ENCODE assay signal across 23 cellular contexts in genomic region chr1:26856604-26857469, GRCh38. TPM values are rescaled to one million over a fixed set of nuclear protein-coding genes. Genes with fewer than 3 reads are reported as not detected.
DNase-seq lines count a peak whose midpoint lies in the region; ATAC-seq, FAIRE-seq and TF ChIP-seq lines count a peak whose summit lies in the region.
"Had no signal": no experiment of that assay in that cellular context is flagged by ENCODE, and none has a peak within 500 bp of the region (broad histone marks: within the 10 kb centered on the region; RNA-seq: fewer than 3 reads in every experiment).

No MANE protein-coding gene starts in this region.

- no peak overlapping the region for H2BK5ac ChIP-seq in H1 (ENCODE audit: low read depth, low read length)

- CTCF ChIA-PET in H1 (lab: Charles Lee; ENCODE audit: partially characterized antibody), result interaction anchor here (0.5 to 22.8 kb wide), 11 partner anchors 23 to 1118 kb away, joined by 3 to 547 read pairs (median 7); partner anchors contain the start of gene GPN2

- H3K9ac ChIP-seq in H1 (replicated peaks in 1 of 4; ENCODE audit: extremely low read depth in 1 of 4, low read depth in 3 of 4, low read length in 3 of 4), result no peak overlapping the region; a peak in 1 of 7 replicates

- no peak for TF ChIP-seq RAD21 in H1 (IDR thresholded peaks at IDR 0.05 in 1 of 2, conservative IDR thresholded peaks at IDR 0.05 in 1 of 2; ENCODE audit: low read depth in 2 of 2, low read length in 2 of 2)

- no peak for TF ChIP-seq EP300 in H1 (IDR thresholded peaks at IDR 0.05; ENCODE audit: borderline replicate concordance in 1 of 2, low read depth in 2 of 2, low read length in 2 of 2)

- TF ChIP-seq CTCF in H1 (IDR thresholded peaks at IDR 0.05; ENCODE audit: control extremely low read depth in 1 of 3, insufficient read depth in 1 of 3, low read depth in 1 of 3, low read length in 3 of 3), result peak in 1 of 3 experiments; percentile 0; a peak in 1 of 4 replicates

- no peak overlapping the region for H3K23ac ChIP-seq in H1 (ENCODE audit: insufficient read length)

- no peaks in the 10 kb centered on the region for H3K79me2 ChIP-seq in H1 (ENCODE audit: control insufficient read depth in 1 of 2, insufficient read depth in 2 of 2, low read length in 2 of 2)

- H2BK15ac ChIP-seq in H1 (ENCODE audit: low read length), result no peak overlapping the region

- 90% methylated on average over 21 of the region's 21 CpGs; no CpG with 5 or more reads in 1 of the 2 experiments for WGBS in H1 (ENCODE audit: extremely low coverage in 1 of 2, insufficient coverage in 1 of 2, insufficient read length in 1 of 2, insufficient replicate concordance in 2 of 2, low coverage in 1 of 2, low lambda C conversion rate in 2 of 2, missing lambda C conversion rate in 1 of 2), 2 experiments

- H3K4me1 ChIP-seq in H1 (replicated peaks in 1 of 4; ENCODE audit: control insufficient read depth in 3 of 4, insufficient read depth in 4 of 4, low read length in 3 of 4), result peaks cover 0 to 10% (median 6%) of the 10 kb centered on the region in 4 experiments; a peak in 6 of 7 replicates
- H3K4me1 ChIP-seq: right atrium auricular region, upper lobe of right lung had no signal

- peaks cover 73% of the 10 kb centered on the region for H3K36me3 Mint-ChIP-seq in stimulated activated effector memory CD8-positive, alpha-beta T cell treated with anti-CD3 and anti-CD28 coated beads, Interleukin-12 subunit alpha, Interleukin-12 subunit beta, amount 100 ng/mL, for 72 hours
- H3K36me3 Mint-ChIP-seq: natural killer cell had no signal

- no peaks in the 10 kb centered on the region for H3K79me1 ChIP-seq in H1 (ENCODE audit: low read depth, low read length)

- no peak overlapping the region for H2BK120ac ChIP-seq in H1 (replicated peaks; ENCODE audit: low read depth, low read length)

- peaks cover 26% of the 10 kb centered on the region for H3K4me1 Mint-ChIP-seq in stimulated activated effector memory CD8-positive, alpha-beta T cell treated with anti-CD3 and anti-CD28 coated beads, Interleukin-12 subunit alpha, Interleukin-12 subunit beta, amount 100 ng/mL, for 72 hours
- H3K4me1 Mint-ChIP-seq: CD14-positive monocyte had no signal

- H3K4me3 Mint-ChIP-seq in stimulated activated effector memory CD8-positive, alpha-beta T cell treated with anti-CD3 and anti-CD28 coated beads, Interleukin-12 subunit alpha, Interleukin-12 subunit beta, amount 100 ng/mL, for 72 hours, result no peak overlapping the region
- H3K4me3 Mint-ChIP-seq: CD14-positive monocyte, HFFc6, natural killer cell had no signal

- no peak overlapping the region for H2AFZ ChIP-seq in H1 (ENCODE audit: low read length)

- no peaks in the 10 kb centered on the region for H3K23me2 ChIP-seq in H1 (ENCODE audit: low read depth, low read length)

- H3K18ac ChIP-seq in H1 (ENCODE audit: extremely low read depth, low read length), result no peak overlapping the region

- no peak for ATAC-seq in stimulated activated effector memory CD8-positive, alpha-beta T cell treated with anti-CD3 and anti-CD28 coated beads, Interleukin-12 subunit alpha, Interleukin-12 subunit beta, amount 100 ng/mL, for 72 hours
- ATAC-seq: PC-3, upper lobe of right lung had no signal

- peak; percentile 44 for DNase-seq in NCI-H82 (lab: John Stamatoyannopoulos, UW)
- no peak for DNase-seq in NCI-H82 treated with DMSO at 0.1 percent for 48 hours (lab: John Stamatoyannopoulos, UW; ENCODE audit: unreplicated experiment)
- no peak for DNase-seq in H1 (ENCODE audit: low read depth in 1 of 2, low spot score in 2 of 2)
- DNase-seq in stimulated activated effector memory CD8-positive, alpha-beta T cell treated with anti-CD3 and anti-CD28 coated beads, Interleukin-12 subunit alpha, Interleukin-12 subunit beta, amount 100 ng/mL, for 72 hours (ENCODE audit: low spot score in 2 of 2), result no peak
- no peak for DNase-seq in DMS79 (lab: John Stamatoyannopoulos, UW)
- no peak for DNase-seq in NCI-H526 treated with DMSO at 0.1 percent for 48 hours (lab: John Stamatoyannopoulos, UW)
- DNase-seq: activated naive CD4-positive, alpha-beta T cell treated with Interleukin-2 at 50 U/mL for 16 hours; foreskin melanocyte; HFFc6; Karpas-422; natural killer cell; NCI-H1417; NCI-H510A treated with DMSO at 0.1 percent for 48 hours; PC-3; stimulated activated CD8-positive, alpha-beta memory T cell treated with anti-CD3 and anti-CD28 coated beads, Interleukin-4, amount 100 ng/mL, for 48 hours; SW 1271; upper lobe of right lung had no signal

- no peaks in the 10 kb centered on the region; a peak in 1 of 7 replicates for H3K27me3 ChIP-seq in H1 (replicated peaks in 1 of 4; ENCODE audit: control insufficient read depth in 3 of 4, extremely low read depth in 1 of 4, insufficient read depth in 3 of 4, low read length in 3 of 4)
- H3K27me3 ChIP-seq: right atrium auricular region, upper lobe of right lung had no signal

- H3K36me3 ChIP-seq in H1 (ENCODE audit: control insufficient read depth in 2 of 4, insufficient read depth in 4 of 4, low read length in 3 of 4), result peaks cover 0 to 7% (median 2%) of the 10 kb centered on the region in 4 experiments; a peak in 5 of 8 replicates

- TF ChIP-seq POLR2A in H1 (IDR thresholded peaks at IDR 0.05; ENCODE audit: control extremely low read depth in 1 of 2, low read depth in 2 of 2, low read length in 2 of 2), result no peak

- no peak overlapping the region for H3K4me2 ChIP-seq in H1 (ENCODE audit: insufficient read depth in 1 of 2, low read depth in 2 of 2, low read length in 2 of 2)

- peaks cover 0 to 5% of the 10 kb centered on the region in 2 experiments for H4K20me1 ChIP-seq in H1 (replicated peaks in 1 of 2; ENCODE audit: control insufficient read depth in 1 of 2, insufficient read depth in 2 of 2, low read length in 2 of 2)

- H4K91ac ChIP-seq in H1 (replicated peaks; ENCODE audit: insufficient read length, low read length), result no peak overlapping the region

- H3K4ac ChIP-seq in H1 (replicated peaks; ENCODE audit: insufficient read length, low read depth, low read length), result no peak overlapping the region

- H3K4me3 ChIP-seq in H1 (ENCODE audit: extremely low read depth in 1 of 4, insufficient read depth in 2 of 4, low read depth in 3 of 4, low read length in 4 of 4), result no peak overlapping the region
- H3K4me3 ChIP-seq: lung, right atrium auricular region, upper lobe of right lung had no signal

- H3K9me3 Mint-ChIP-seq in stimulated activated effector memory CD8-positive, alpha-beta T cell treated with anti-CD3 and anti-CD28 coated beads, Interleukin-12 subunit alpha, Interleukin-12 subunit beta, amount 100 ng/mL, for 72 hours, result no peaks in the 10 kb centered on the region
- H3K9me3 Mint-ChIP-seq: CD14-positive monocyte, HFFc6, natural killer cell had no signal

- no peak for FAIRE-seq in H1 (lab: Jason Lieb, UNC)
- FAIRE-seq: GM12892 had no signal

- no peak overlapping the region for H2BK12ac ChIP-seq in H1 (ENCODE audit: low read depth, low read length)

- H3K27ac ChIP-seq in H1 (ENCODE audit: low read depth, low read length), result no peak overlapping the region
- H3K27ac ChIP-seq: HL-60, right atrium auricular region, upper lobe of right lung had no signal

- no peak overlapping the region for H2BK20ac ChIP-seq in H1 (ENCODE audit: low read length)

- H3K9me3 ChIP-seq in H1 (ENCODE audit: insufficient read depth in 2 of 2, low read depth in 1 of 2, low read length in 1 of 2), result no peaks in the 10 kb centered on the region
- H3K9me3 ChIP-seq: right atrium auricular region, upper lobe of right lung had no signal

- H4K5ac ChIP-seq in H1 (ENCODE audit: insufficient read length, low read depth, low read length), result no peak overlapping the region

- H3K56ac ChIP-seq in H1 (replicated peaks; ENCODE audit: insufficient read length, low read depth, low read length), result no peak overlapping the region

- no peak overlapping the region for H2AK5ac ChIP-seq in H1 (ENCODE audit: low read depth, low read length)

- H3K14ac ChIP-seq in H1 (ENCODE audit: insufficient read length), result no peak overlapping the region

- POLR2A ChIA-PET in H1 (lab: Charles Lee; ENCODE audit: partially characterized antibody), result interaction anchor here (0.7 to 2.8 kb wide), 9 partner anchors 9 to 385 kb away, joined by 3 to 8 read pairs (median 5); partner anchors contain the start of genes GPN2 and HMGN2

- H3K27ac Mint-ChIP-seq in stimulated activated effector memory CD8-positive, alpha-beta T cell treated with anti-CD3 and anti-CD28 coated beads, Interleukin-12 subunit alpha, Interleukin-12 subunit beta, amount 100 ng/mL, for 72 hours, result peak overlapping the region; percentile 82
- H3K27ac Mint-ChIP-seq: HFFc6 had no signal

- peak overlapping the region; percentile 3 for H4K8ac ChIP-seq in H1 (ENCODE audit: extremely low read depth, insufficient read depth, low read length)

RNA-seq across cellular contexts. Expression of gene SFN, which starts 6.1 kb away (rescaled TPM):
- total RNA-seq in H1 (2021; fragmentation: NEBNext Ultra II Directional; extraction: Animal tissue kit (Norgen Biotek cat#: 25700)), result 3.9 and 4.0 TPM in 2 replicates
- 3.3 and 4.2 TPM in 2 replicates for polyA plus RNA-seq in H1 (2011; rRNA removed)
- 3.6 TPM for polyA plus RNA-seq in H1 (2011; cell fraction: cytosol; rRNA removed)
- 3.2 TPM for polyA plus RNA-seq in H1 (2011; cell fraction: nucleus; rRNA removed)
- 5.0 to 6.8 TPM (median 6.0 TPM) in 4 replicates for polyA plus RNA-seq in H1 (2012, experiment 1 of 2)
- 4.0 TPM for polyA plus RNA-seq in H1 (2012, experiment 2 of 2)
- polyA plus RNA-seq in H1 (2013, experiment 1 of 2), result 4.2 TPM
- 5.1 TPM for polyA plus RNA-seq in H1 (2013, experiment 2 of 2)
- polyA minus RNA-seq in H1 (2011; rRNA and poly(A)+ RNA removed), result 0.47 and 1.8 TPM in 2 replicates
- polyA minus RNA-seq in H1 (2011; cell fraction: cytosol; rRNA and poly(A)+ RNA removed), result 4.6 TPM
- 3.7 TPM for polyA minus RNA-seq in H1 (2011; cell fraction: nucleus; rRNA and poly(A)+ RNA removed)
- polyA plus RNA-seq: CD14-positive monocyte had no signal

RNA-seq across cellular contexts. Expression of gene ZDHHC18, which starts 30.3 kb away (rescaled TPM):
- total RNA-seq in H1 (2021; fragmentation: NEBNext Ultra II Directional; extraction: Animal tissue kit (Norgen Biotek cat#: 25700)), result 29.2 and 29.7 TPM in 2 replicates
- polyA plus RNA-seq in H1 (2011; rRNA removed), result 49.8 and 61.3 TPM in 2 replicates
- polyA plus RNA-seq in H1 (2011; cell fraction: cytosol; rRNA removed), result 38.2 TPM
- polyA plus RNA-seq in H1 (2011; cell fraction: nucleus; rRNA removed), result 48.3 TPM
- 16.3 to 34.7 TPM (median 30.6 TPM) in 4 replicates for polyA plus RNA-seq in H1 (2012, experiment 1 of 2)
- 31.7 TPM for polyA plus RNA-seq in H1 (2012, experiment 2 of 2)
- polyA plus RNA-seq in H1 (2013, experiment 1 of 2), result 30.5 TPM
- polyA plus RNA-seq in H1 (2013, experiment 2 of 2), result 34.5 TPM
- polyA minus RNA-seq in H1 (2011; rRNA and poly(A)+ RNA removed), result 47.7 and 51.8 TPM in 2 replicates
- polyA minus RNA-seq in H1 (2011; cell fraction: cytosol; rRNA and poly(A)+ RNA removed), result 24.8 TPM
- polyA minus RNA-seq in H1 (2011; cell fraction: nucleus; rRNA and poly(A)+ RNA removed), result 16.9 TPM

RNA-seq across cellular contexts. Expression of gene GPN2, which starts 33.2 kb away (rescaled TPM):
- 29.6 and 36.8 TPM in 2 replicates for total RNA-seq in H1 (2021; fragmentation: NEBNext Ultra II Directional; extraction: Animal tissue kit (Norgen Biotek cat#: 25700))
- 27.3 and 34.8 TPM in 2 replicates for polyA plus RNA-seq in H1 (2011; rRNA removed)
- polyA plus RNA-seq in H1 (2011; cell fraction: cytosol; rRNA removed), result 25.1 TPM
- polyA plus RNA-seq in H1 (2011; cell fraction: nucleus; rRNA removed), result 43.6 TPM
- 20.4 to 32.9 TPM (median 29.8 TPM) in 4 replicates for polyA plus RNA-seq in H1 (2012, experiment 1 of 2)
- polyA plus RNA-seq in H1 (2012, experiment 2 of 2), result 24.3 TPM
- polyA plus RNA-seq in H1 (2013, experiment 1 of 2), result 17.9 TPM
- 16.9 TPM for polyA plus RNA-seq in H1 (2013, experiment 2 of 2)
- polyA minus RNA-seq in H1 (2011; rRNA and poly(A)+ RNA removed), result 42.5 and 57.8 TPM in 2 replicates
- polyA minus RNA-seq in H1 (2011; cell fraction: cytosol; rRNA and poly(A)+ RNA removed), result 37.3 TPM
- polyA minus RNA-seq in H1 (2011; cell fraction: nucleus; rRNA and poly(A)+ RNA removed), result 20.5 TPM

RNA-seq across cellular contexts. Expression of gene GPATCH3, which starts 43.4 kb away (rescaled TPM):
- 17.4 and 19.8 TPM in 2 replicates for total RNA-seq in H1 (2021; fragmentation: NEBNext Ultra II Directional; extraction: Animal tissue kit (Norgen Biotek cat#: 25700))
- 7.9 and 11.6 TPM in 2 replicates for polyA plus RNA-seq in H1 (2011; rRNA removed)
- 12.5 TPM for polyA plus RNA-seq in H1 (2011; cell fraction: cytosol; rRNA removed)
- 13.1 TPM for polyA plus RNA-seq in H1 (2011; cell fraction: nucleus; rRNA removed)
- polyA plus RNA-seq in H1 (2012, experiment 1 of 2), result 13.0 to 16.1 TPM (median 14.3 TPM) in 4 replicates
- 12.4 TPM for polyA plus RNA-seq in H1 (2012, experiment 2 of 2)
- 11.3 TPM for polyA plus RNA-seq in H1 (2013, experiment 1 of 2)
- 11.8 TPM for polyA plus RNA-seq in H1 (2013, experiment 2 of 2)
- 4.4 and 5.9 TPM in 2 replicates for polyA minus RNA-seq in H1 (2011; rRNA and poly(A)+ RNA removed)
- polyA minus RNA-seq in H1 (2011; cell fraction: cytosol; rRNA and poly(A)+ RNA removed), result 9.6 TPM
- 11.5 TPM for polyA minus RNA-seq in H1 (2011; cell fraction: nucleus; rRNA and poly(A)+ RNA removed)

RNA-seq across cellular contexts. Expression of gene NR0B2, which starts 56.9 kb away (rescaled TPM):
- not detected in 2 replicates for total RNA-seq in H1 (2021; fragmentation: NEBNext Ultra II Directional; extraction: Animal tissue kit (Norgen Biotek cat#: 25700))
- polyA plus RNA-seq in H1 (2011; rRNA removed), result not detected in 2 replicates
- polyA plus RNA-seq in H1 (2011; cell fraction: cytosol; rRNA removed), result not detected
- not detected for polyA plus RNA-seq in H1 (2011; cell fraction: nucleus; rRNA removed)
- 0.14 TPM in 1 of 4 replicates, not detected in the others for polyA plus RNA-seq in H1 (2012, experiment 1 of 2)
- not detected for polyA plus RNA-seq in H1 (2012, experiment 2 of 2)
- polyA plus RNA-seq in H1 (2013, experiment 1 of 2), result not detected
- not detected for polyA plus RNA-seq in H1 (2013, experiment 2 of 2)
- not detected in 2 replicates for polyA minus RNA-seq in H1 (2011; rRNA and poly(A)+ RNA removed)
- not detected for polyA minus RNA-seq in H1 (2011; cell fraction: cytosol; rRNA and poly(A)+ RNA removed)
- polyA minus RNA-seq in H1 (2011; cell fraction: nucleus; rRNA and poly(A)+ RNA removed), result not detected
- total RNA-seq: A172, HFFc6, natural killer cell, PC-3 had no signal
- polyA plus RNA-seq: CD14-positive monocyte had no signal
